In genomic region chr1:16217061-16217785, GRCh38 we compare ENCODE assay signal across 8 cellular contexts. TPM values are rescaled to one million over a fixed set of nuclear protein-coding genes. Genes with fewer than 3 reads are reported as not detected.
DNase-seq lines count a peak whose midpoint lies in the region; ATAC-seq and TF ChIP-seq lines count a peak whose summit lies in the region.

No MANE protein-coding gene starts in this region.

- H3K4me3 ChIP-seq in HL-60 (replicated peaks; ENCODE audit: insufficient read depth, low read length): peak overlapping the region; percentile 28

- no peak overlapping the region for H3K27ac ChIP-seq in CD4-positive, alpha-beta T cell (ENCODE audit: low read depth, low read length)
- no peak overlapping the region for H3K27ac ChIP-seq in HL-60 (replicated peaks)

- CTCF ChIA-PET in CD4-positive, alpha-beta T cell (lab: Charles Lee): interaction anchor here (1.0 to 2.2 kb wide), 6 partner anchors 10 to 138 kb away, joined by 3 to 9 read pairs (median 4); no protein-coding TSS in a partner anchor

- POLR2A ChIA-PET in CD4-positive, alpha-beta T cell (lab: Charles Lee): interaction anchor here (0.9 to 3.3 kb wide), 8 partner anchors 10 to 370 kb away, joined by 3 to 46 read pairs (median 5); partner anchors contain the start of genes CPLANE2, FBXO42, SPEN and SZRD1

- no peak for TF ChIP-seq CTCF in CD4-positive, alpha-beta T cell (IDR thresholded peaks at IDR 0.05)
- no peak for TF ChIP-seq CTCF in HL-60 (IDR thresholded peaks at IDR 0.05; ENCODE audit: insufficient read depth, low read length)
- no peak for TF ChIP-seq CTCF in endothelial cell (IDR thresholded peaks at IDR 0.05; ENCODE audit: unreplicated experiment)
- no peak for TF ChIP-seq CTCF in mesothelial cell of epicardium (IDR thresholded peaks at IDR 0.05; ENCODE audit: unreplicated experiment)

- H3K27me3 ChIP-seq in CD4-positive, alpha-beta T cell (ENCODE audit: control insufficient read depth, insufficient read depth, low read length): no peaks in the 10 kb centered on the region
- H3K27me3 ChIP-seq in HL-60 (ENCODE audit: insufficient read depth, poor library complexity, severe bottlenecking): peaks cover 3% of the 10 kb centered on the region

- intact Hi-C loops in CD4-positive, alpha-beta T cell (cut with DNase I, micrococcal nuclease): loop anchor here in 1 of 2 experiments (1.0 to 10.0 kb wide), 4 partner anchors 11 to 602 kb away; partner anchors contain the start of genes CPLANE2, DDI2 and FBXO42

- peak overlapping the region; percentile 50 for H3K27ac Mint-ChIP-seq in CD4-positive, alpha-beta T cell
- no peak overlapping the region for H3K27ac Mint-ChIP-seq in endothelial cell (ENCODE audit: unreplicated experiment)
- H3K27ac Mint-ChIP-seq in mesothelial cell of epicardium: peak overlapping the region; percentile 95

- H3K9me3 Mint-ChIP-seq in CD4-positive, alpha-beta T cell: no peaks in the 10 kb centered on the region
- no peaks in the 10 kb centered on the region for H3K9me3 Mint-ChIP-seq in endothelial cell (ENCODE audit: unreplicated experiment)
- H3K9me3 Mint-ChIP-seq in mesothelial cell of epicardium: no peaks in the 10 kb centered on the region

- H3K4me1 Mint-ChIP-seq in CD4-positive, alpha-beta T cell (ENCODE audit: low read depth): peaks cover 29% of the 10 kb centered on the region
- H3K4me1 Mint-ChIP-seq in endothelial cell (ENCODE audit: unreplicated experiment) (peaks cover 6% of the 10 kb centered on the region), mesothelial cell of epicardium (peaks cover 30% of the 10 kb centered on the region)

- peak overlapping the region; percentile 89 for H3K4me3 Mint-ChIP-seq in CD4-positive, alpha-beta T cell
- H3K4me3 Mint-ChIP-seq in endothelial cell (ENCODE audit: unreplicated experiment) (peak overlapping the region; percentile 92), mesothelial cell of epicardium (peak overlapping the region; percentile 85)

- H3K27me3 Mint-ChIP-seq in CD4-positive, alpha-beta T cell: no peaks in the 10 kb centered on the region
- H3K27me3 Mint-ChIP-seq in endothelial cell (ENCODE audit: unreplicated experiment) (peaks cover 24% of the 10 kb centered on the region), mesothelial cell of epicardium (ENCODE audit: low read depth) (peaks cover 9% of the 10 kb centered on the region)

- no peaks in the 10 kb centered on the region for H3K9me3 ChIP-seq in CD4-positive, alpha-beta T cell (ENCODE audit: control insufficient read depth, low read length)

- DNase-seq in CD4-positive, alpha-beta T cell: peak; percentile 84 to 95 (median 92)
- DNase-seq in HL-60 (ENCODE audit: low read depth in 1 of 2, low spot score in 1 of 2) (peak; percentile 79 to 81), NOMO-1 treated with dmso at 0.1 percent for 144 hours (lab: John Stamatoyannopoulos, UW; ENCODE audit: unreplicated experiment) (peak; percentile 93), endothelial cell (ENCODE audit: low spot score) (peak; percentile 96), mesothelial cell of epicardium (ENCODE audit: low spot score in 2 of 2, unreplicated experiment in 2 of 2) (peak; percentile 96 to 98)
- DNase-seq in activated CD8-positive, alpha-beta memory T cell treated with anti-CD3 and anti-CD28 coated beads, Interleukin-2, amount 50 U/mL, for 24 hours (ENCODE audit: extremely low read depth): peak; percentile 84
- DNase-seq in stimulated activated CD8-positive, alpha-beta memory T cell treated with anti-CD3 and anti-CD28 coated beads, Interleukin-15, amount 100 ng/mL, for 1 hour (ENCODE audit: low read depth): peak; percentile 88

- no peaks in the 10 kb centered on the region for H3K36me3 Mint-ChIP-seq in CD4-positive, alpha-beta T cell (ENCODE audit: low read depth)
- H3K36me3 Mint-ChIP-seq in endothelial cell (ENCODE audit: low read depth, unreplicated experiment): no peaks in the 10 kb centered on the region
- H3K36me3 Mint-ChIP-seq in mesothelial cell of epicardium: no peaks in the 10 kb centered on the region

- ATAC-seq in CD4-positive, alpha-beta T cell (ENCODE audit: poor library complexity): peak; percentile 97
- peak; percentile 79 for ATAC-seq in GM19455 (IDR thresholded peaks at IDR 0.05; ENCODE audit: unreplicated experiment)

RNA-seq across cellular contexts. Expression of gene ARHGEF19, which starts 4.8 kb away (rescaled TPM):
- 1 to 10 TPM; 3.8 to 5.8 TPM for total RNA-seq in CD4-positive, alpha-beta T cell
- total RNA-seq in endothelial cell (ENCODE audit: unreplicated experiment): 14.0 TPM
- total RNA-seq in mesothelial cell of epicardium: 85.3 to 88.3 TPM (median 86.6 TPM) in 3 replicates

RNA-seq across cellular contexts. Expression of gene CPLANE2, which starts 19.8 kb away (rescaled TPM):
- total RNA-seq in CD4-positive, alpha-beta T cell: 1 to 10 TPM; 5.3 to 8.4 TPM
- total RNA-seq in endothelial cell (ENCODE audit: unreplicated experiment) (3.6 TPM), mesothelial cell of epicardium (7.7 to 10.7 TPM (median 9.1 TPM) in 3 replicates)
